9 cellular contexts compared by ENCODE assay signal in the genomic region with DNA sequence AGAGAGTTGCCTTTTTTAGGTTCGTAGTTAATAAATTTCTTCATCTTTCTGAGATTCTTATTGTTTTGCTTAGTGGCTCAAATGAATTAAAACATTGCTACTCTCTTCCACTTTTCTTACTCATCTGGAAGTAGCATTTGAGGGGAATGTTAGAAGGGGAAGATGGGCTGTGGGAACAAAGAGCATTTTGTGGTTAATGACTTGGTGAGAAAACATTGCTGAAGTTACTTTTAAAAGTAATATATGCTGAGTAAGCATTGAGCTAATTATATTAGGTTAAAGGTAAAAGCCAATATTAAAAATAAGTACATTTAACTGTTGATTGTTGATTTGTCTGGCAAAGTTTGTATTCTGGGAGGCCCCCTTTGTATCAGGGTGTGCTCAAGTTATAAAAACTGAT. TPM values are rescaled to one million over a fixed set of nuclear protein-coding genes. Genes with fewer than 3 reads are reported as not detected.
A peak's percentile ranks its signal among the peaks of the same experiment; 100 is the strongest.
DNase-seq lines count a peak whose midpoint lies in the region; TF ChIP-seq lines count a peak whose summit lies in the region.
"Had no signal": no experiment of that assay in that cellular context is flagged by ENCODE, and none has a peak within 500 bp of the region (broad histone marks: within the 10 kb centered on the region; RNA-seq: fewer than 3 reads in every experiment).

No MANE protein-coding gene starts in this region.

- H3K9me2 ChIP-seq in PC-9 (ENCODE audit: insufficient read depth): no peaks in the 10 kb centered on the region

- peaks cover 96% of the 10 kb centered on the region for H4K20me1 ChIP-seq in PC-9 (ENCODE audit: insufficient read depth)

- no peak for DNase-seq in activated CD4-positive, alpha-beta T cell treated with anti-CD3 and anti-CD28 coated beads, Interleukin-2, amount 10 ng/mL, durations not matched to agents 7 days and 5 days
- no peak for DNase-seq in activated CD4-positive, alpha-beta T cell treated with anti-CD3 and anti-CD28 coated beads for 1 hour
- DNase-seq in PC-9 (no peak), renal cortical epithelial cell (ENCODE audit: low read depth) (peak; percentile 72), medulla oblongata (ENCODE audit: extremely low spot score) (no peak), suprapubic skin (ENCODE audit: low spot score in 2 of 2) (no peak)
- no peak for DNase-seq in activated CD8-positive, alpha-beta memory T cell treated with anti-CD3 and anti-CD28 coated beads, Interleukin-2, amount 50 U/mL, for 48 hours
- DNase-seq: KG1 had no signal

- peaks cover 44% of the 10 kb centered on the region for H3K36me3 Mint-ChIP-seq in activated CD4-positive, alpha-beta T cell treated with anti-CD3 and anti-CD28 coated beads, Interleukin-2, amount 10 ng/mL, durations not matched to agents 7 days and 5 days (ENCODE audit: low read depth)

- H3K4me1 ChIP-seq in PC-9 (replicated peaks; ENCODE audit: insufficient read depth) (peaks cover 58% of the 10 kb centered on the region), endocrine pancreas (ENCODE audit: control insufficient read depth, insufficient read depth, low read length) (peaks cover 38% of the 10 kb centered on the region), suprapubic skin (peaks cover 70% of the 10 kb centered on the region)

- H3K27ac Mint-ChIP-seq in activated CD4-positive, alpha-beta T cell treated with anti-CD3 and anti-CD28 coated beads, Interleukin-2, amount 10 ng/mL, durations not matched to agents 7 days and 5 days: peak overlapping the region; percentile 55

- POLR2A ChIA-PET in activated CD4-positive, alpha-beta T cell treated with anti-CD3 and anti-CD28 coated beads, Interleukin-2, amount 10 ng/mL, durations not matched to agents 7 days and 5 days (lab: Charles Lee): no interaction called here
- POLR2A ChIA-PET in PC-9 (lab: Charles Lee; ENCODE audit: unreplicated experiment): no interaction called here

- H3K27me3 ChIP-seq in PC-9 (ENCODE audit: insufficient read depth, low read depth) (no peaks in the 10 kb centered on the region), endocrine pancreas (ENCODE audit: control insufficient read depth, insufficient read depth, low read length) (no peaks in the 10 kb centered on the region), suprapubic skin (no peaks in the 10 kb centered on the region)

- H3K4me3 Mint-ChIP-seq in activated CD4-positive, alpha-beta T cell treated with anti-CD3 and anti-CD28 coated beads, Interleukin-2, amount 10 ng/mL, durations not matched to agents 7 days and 5 days: no peak overlapping the region

- TF ChIP-seq EP300 in suprapubic skin (IDR thresholded peaks at IDR 0.05): no peak

- no peak for TF ChIP-seq CTCF in PC-9 (conservative IDR thresholded peaks at IDR 0.05)
- TF ChIP-seq CTCF in suprapubic skin (IDR thresholded peaks at IDR 0.05): no peak

- peak overlapping the region; percentile 46 for H3K4me2 ChIP-seq in PC-9

- H3K9me3 ChIP-seq in PC-9 (ENCODE audit: insufficient read depth, low read depth) (no peaks in the 10 kb centered on the region), endocrine pancreas (ENCODE audit: control insufficient read depth, low read length) (no peaks in the 10 kb centered on the region), suprapubic skin (no peaks in the 10 kb centered on the region)

- no TSS peak for BruUV-seq in PC-9 (replicated peaks; lab: Mats Ljungman, UMichigan)

- CTCF ChIA-PET in activated CD4-positive, alpha-beta T cell treated with anti-CD3 and anti-CD28 coated beads, Interleukin-2, amount 10 ng/mL, durations not matched to agents 7 days and 5 days (lab: Charles Lee): no interaction called here
- CTCF ChIA-PET in PC-9 (lab: Charles Lee): no interaction called here

- H3K9ac ChIP-seq in endocrine pancreas (ENCODE audit: control insufficient read depth, insufficient read depth, low read length): no peak overlapping the region

- H3K27ac ChIP-seq in PC-9 (peak overlapping the region; percentile 31), suprapubic skin (no peak overlapping the region)

- WGBS in suprapubic skin: 46% methylated on average over 1 of the region's 1 CpG

- H3K27me3 Mint-ChIP-seq in activated CD4-positive, alpha-beta T cell treated with anti-CD3 and anti-CD28 coated beads, Interleukin-2, amount 10 ng/mL, durations not matched to agents 7 days and 5 days: no peaks in the 10 kb centered on the region

- H3K79me2 ChIP-seq in PC-9 (ENCODE audit: low read depth): peaks cover 100% of the 10 kb centered on the region

- peaks cover 43% of the 10 kb centered on the region for H3K36me3 ChIP-seq in PC-9 (ENCODE audit: low read depth)
- H3K36me3 ChIP-seq in endocrine pancreas (ENCODE audit: control insufficient read depth, insufficient read depth, low read length): no peaks in the 10 kb centered on the region
- peaks cover 21% of the 10 kb centered on the region for H3K36me3 ChIP-seq in suprapubic skin

- intact Hi-C loops in PC-9 (cut with micrococcal nuclease; ENCODE audit: unreplicated experiment): no loop called here

- H3F3A ChIP-seq in PC-9 (ENCODE audit: insufficient read depth, low read depth): peaks cover 53% of the 10 kb centered on the region

- no peaks in the 10 kb centered on the region for H3K9me3 Mint-ChIP-seq in activated CD4-positive, alpha-beta T cell treated with anti-CD3 and anti-CD28 coated beads, Interleukin-2, amount 10 ng/mL, durations not matched to agents 7 days and 5 days

- peak overlapping the region; percentile 31; the same call in 1 of the 2 replicates for H3K4me3 ChIP-seq in PC-9
- H3K4me3 ChIP-seq in endocrine pancreas (ENCODE audit: control insufficient read depth, insufficient read depth, low read length): peak overlapping the region; percentile 40
- H3K4me3 ChIP-seq in suprapubic skin: no peak overlapping the region

- no peak for TF ChIP-seq POLR2A in suprapubic skin (IDR thresholded peaks at IDR 0.05)

- H3K4me1 Mint-ChIP-seq in activated CD4-positive, alpha-beta T cell treated with anti-CD3 and anti-CD28 coated beads, Interleukin-2, amount 10 ng/mL, durations not matched to agents 7 days and 5 days: peaks cover 61% of the 10 kb centered on the region

- no peak overlapping the region for H2AFZ ChIP-seq in PC-9

RNA-seq across cellular contexts. Expression of gene MORF4L1, which starts 5.7 kb away (rescaled TPM):
- total RNA-seq in activated CD4-positive, alpha-beta T cell treated with anti-CD3 and anti-CD28 coated beads, Interleukin-2, amount 10 ng/mL, durations not matched to agents 7 days and 5 days: 100 to 1,000 TPM; 225 to 274 TPM
- 240 and 282 TPM in 2 replicates for total RNA-seq in PC-9 (2021)
- 422 and 542 TPM in 2 replicates for total RNA-seq in renal cortical epithelial cell
- 100 to 1,000 TPM; 103 to 149 (median 127) TPM for total RNA-seq in suprapubic skin
